ENCODE assay signal across 27 cellular contexts in genomic region chr12:26179829-26180228, GRCh38. TPM values are rescaled to one million over a fixed set of nuclear protein-coding genes. Genes with fewer than 3 reads are reported as not detected.
A peak's percentile ranks its signal among the peaks of the same experiment; 100 is the strongest.
DNase-seq lines count a peak whose midpoint lies in the region; ATAC-seq and TF ChIP-seq lines count a peak whose summit lies in the region.
"Had no signal": no experiment of that assay in that cellular context is flagged by ENCODE, and none has a peak within 500 bp of the region (broad histone marks: within the 10 kb centered on the region; RNA-seq: fewer than 3 reads in every experiment).

No MANE protein-coding gene starts in this region.

- DNase-seq in NCI-H1417 (lab: John Stamatoyannopoulos, UW): peak in 2 of 3 experiments; percentile 20 to 64
- no peak for DNase-seq in NCI-H1417 treated with DMSO at 0.1 percent for 48 hours (lab: John Stamatoyannopoulos, UW)
- DNase-seq in DMS153 treated with DMSO at 0.1 percent for 48 hours (lab: John Stamatoyannopoulos, UW; ENCODE audit: unreplicated experiment): peak; percentile 61
- peak; percentile 58 for DNase-seq in NCI-H2029 treated with DMSO at 0.1 percent for 48 hours (lab: John Stamatoyannopoulos, UW)
- no peak for DNase-seq in mucosa of descending colon
- DNase-seq in hypothalamus (lab: John Stamatoyannopoulos, UW): no peak
- DNase-seq: 8988T; ACHN; BE2C; DMS79 treated with DMSO at 0.1 percent for 48 hours; GF-D8; Kasumi-1; MV-4-11; NCI-H1105; NCI-H1694 treated with DMSO at 0.1 percent for 48 hours; NCI-H2107; NCI-H446 treated with DMSO at 0.1 percent for 48 hours; NCI-H69; NK-92 treated with Interleukin-12 subunit alpha and Interleukin-12 subunit beta, amount 100 ng/mL, for 24 hours; PC-9; T-helper 2 cell had no signal

- no peaks in the 10 kb centered on the region for H3K4me1 ChIP-seq in mucosa of descending colon (ENCODE audit: low read depth)
- H3K4me1 ChIP-seq: BE2C had no signal

- peak; percentile 39 for ATAC-seq in mucosa of descending colon
- ATAC-seq in HG03135 (IDR thresholded peaks at IDR 0.05; ENCODE audit: unreplicated experiment): no peak
- no peak for ATAC-seq in HG02642 (IDR thresholded peaks at IDR 0.05; ENCODE audit: poor library complexity, unreplicated experiment)
- ATAC-seq: HCT116, K562, Right ventricle myocardium inferior had no signal

- H3K36me3 ChIP-seq in mucosa of descending colon (ENCODE audit: low read depth): no peaks in the 10 kb centered on the region
- H3K36me3 ChIP-seq: BE2C, SJSA1 had no signal

- TF ChIP-seq CTCF in mucosa of descending colon (IDR thresholded peaks at IDR 0.05): no peak

- intact Hi-C loops in mucosa of descending colon (cut with DNase I, micrococcal nuclease): no loop called here

- no peak overlapping the region for H3K4me3 ChIP-seq in mucosa of descending colon
- H3K4me3 ChIP-seq: K562, PC-9, SJSA1 had no signal

- H3K9me3 ChIP-seq in mucosa of descending colon: no peaks in the 10 kb centered on the region
- H3K9me3 ChIP-seq: BE2C, SJSA1 had no signal

RNA-seq across cellular contexts. Expression of gene SSPN, which starts 15.5 kb away (rescaled TPM):
- 10 to 100 TPM; 12.8 to 42.7 (median 19.0) TPM for total RNA-seq in mucosa of descending colon

RNA-seq across cellular contexts. Expression of gene BHLHE41, which starts 55.0 kb away (rescaled TPM):
- 10 to 100 TPM; 41.0 to 91.9 (median 43.0) TPM for total RNA-seq in mucosa of descending colon
- total RNA-seq: K562 had no signal

Comparison
In these comparisons a context has a peak if more than half of its experiments do, and no peak if none do; other contexts are left out.
1. DNase-seq: peak in NCI-H1417 (2 of 3), DMS153 treated with DMSO at 0.1 percent for 48 hours (single experiment) and NCI-H2029 treated with DMSO at 0.1 percent for 48 hours (single experiment); none in NCI-H1417 treated with DMSO at 0.1 percent for 48 hours (single experiment), mucosa of descending colon (0 of 3) and hypothalamus (0 of 51).